In the genomic region with DNA sequence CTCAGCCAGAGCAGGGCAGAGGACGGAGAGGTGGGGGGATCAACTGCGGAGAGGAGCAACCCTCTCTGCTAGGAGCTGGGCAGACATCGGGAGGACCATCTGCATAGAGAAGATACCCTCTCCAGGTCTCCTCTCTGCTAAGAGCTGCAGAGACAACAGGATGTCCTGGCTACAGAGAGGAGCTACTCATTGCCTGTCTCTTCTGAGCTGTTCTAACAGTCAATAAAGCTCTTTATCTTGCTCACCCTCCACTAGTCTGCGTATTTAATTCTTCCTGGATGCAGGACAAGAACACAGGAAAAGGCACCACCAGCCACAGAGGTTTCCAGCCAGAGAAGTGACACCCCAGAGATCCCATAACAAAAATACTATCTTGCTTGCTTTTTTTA, we compare ENCODE assay signal across 21 cellular contexts.
"Had no signal": no experiment of that assay in that cellular context is flagged by ENCODE, and none has a peak within 500 bp of the region (broad histone marks: within the 10 kb centered on the region; RNA-seq: fewer than 3 reads in every experiment).

No MANE protein-coding gene starts in this region.

- H3K27me3 Mint-ChIP-seq: dendritic cell treated with granulocyte-macrophage colony-stimulating factor and Interleukin-4, amounts not matched to agents 40 ng/mL and 50 ng/mL, for 4 days; memory B cell; progenitor cell of endocrine pancreas; stimulated activated naive CD8-positive, alpha-beta T cell treated with anti-CD3 and anti-CD28 coated beads, Interleukin-15, Interleukin-2, amounts not matched to agents 100 ng/mL and 50 ng/mL, for 24 hours had no signal

- DNase-seq: cerebellar nuclear complex; erythroblast; foreskin keratinocyte; hippocampal formation; kidney glomerular epithelial cell; lower lobe of right lung; nephron progenitor cell; nucleus accumbens; right lobe of liver; stimulated activated CD4-positive, alpha-beta T cell treated with anti-CD3 and anti-CD28 coated beads, Interleukin-4, amount 100 ng/mL, for 1 hour; stimulated activated CD8-positive, alpha-beta memory T cell treated with anti-CD3 and anti-CD28 coated beads, Interleukin-4, amount 100 ng/mL, for 48 hours had no signal

- H3K27me3 ChIP-seq: cardiac muscle cell, foreskin keratinocyte, pancreas, right lobe of liver, tibial nerve had no signal

- H3K36me3 ChIP-seq: cardiac muscle cell, lower lobe of right lung, pancreas, right lobe of liver, tibial nerve had no signal

- H3K9me3 Mint-ChIP-seq: dendritic cell treated with granulocyte-macrophage colony-stimulating factor and Interleukin-4, amounts not matched to agents 40 ng/mL and 50 ng/mL, for 4 days; memory B cell; nephron progenitor cell; stimulated activated effector memory CD8-positive, alpha-beta T cell treated with anti-CD3 and anti-CD28 coated beads, Interleukin-12 subunit alpha, Interleukin-12 subunit beta, amount 100 ng/mL, for 72 hours; stimulated activated naive CD8-positive, alpha-beta T cell treated with anti-CD3 and anti-CD28 coated beads, Interleukin-15, Interleukin-2, amounts not matched to agents 100 ng/mL and 50 ng/mL, for 24 hours had no signal

- H3K4me1 Mint-ChIP-seq: memory B cell; mesothelial cell of epicardium; nephron progenitor cell; stimulated activated effector memory CD8-positive, alpha-beta T cell treated with anti-CD3 and anti-CD28 coated beads, Interleukin-12 subunit alpha, Interleukin-12 subunit beta, amount 100 ng/mL, for 72 hours had no signal

- ATAC-seq: left lobe of liver, pancreas had no signal

- H3K4me3 Mint-ChIP-seq: dendritic cell treated with granulocyte-macrophage colony-stimulating factor and Interleukin-4, amounts not matched to agents 40 ng/mL and 50 ng/mL, for 4 days; memory B cell; mesothelial cell of epicardium; nephron progenitor cell; stimulated activated effector memory CD8-positive, alpha-beta T cell treated with anti-CD3 and anti-CD28 coated beads, Interleukin-12 subunit alpha, Interleukin-12 subunit beta, amount 100 ng/mL, for 72 hours; stimulated activated naive CD8-positive, alpha-beta T cell treated with anti-CD3 and anti-CD28 coated beads, Interleukin-15, Interleukin-2, amounts not matched to agents 100 ng/mL and 50 ng/mL, for 24 hours had no signal

- H3K9me3 ChIP-seq: lower lobe of right lung, pancreas, right lobe of liver, tibial nerve had no signal

- H3K36me3 Mint-ChIP-seq: memory B cell; mesothelial cell of epicardium; stimulated activated effector memory CD8-positive, alpha-beta T cell treated with anti-CD3 and anti-CD28 coated beads, Interleukin-12 subunit alpha, Interleukin-12 subunit beta, amount 100 ng/mL, for 72 hours had no signal

- H3K4me3 ChIP-seq: cardiac muscle cell, lower lobe of right lung, pancreas, right lobe of liver, tibial nerve had no signal

- H3K27ac Mint-ChIP-seq: dendritic cell treated with granulocyte-macrophage colony-stimulating factor and Interleukin-4, amounts not matched to agents 40 ng/mL and 50 ng/mL, for 4 days; memory B cell; mesothelial cell of epicardium; nephron progenitor cell; progenitor cell of endocrine pancreas; stimulated activated effector memory CD8-positive, alpha-beta T cell treated with anti-CD3 and anti-CD28 coated beads, Interleukin-12 subunit alpha, Interleukin-12 subunit beta, amount 100 ng/mL, for 72 hours; stimulated activated naive CD8-positive, alpha-beta T cell treated with anti-CD3 and anti-CD28 coated beads, Interleukin-15, Interleukin-2, amounts not matched to agents 100 ng/mL and 50 ng/mL, for 24 hours had no signal

- H3K4me1 ChIP-seq: foreskin keratinocyte, lower lobe of right lung, pancreas had no signal

- H3K27ac ChIP-seq: cardiac muscle cell, foreskin keratinocyte, lower lobe of right lung, pancreas, right lobe of liver, tibial nerve had no signal
